In the genomic region with DNA sequence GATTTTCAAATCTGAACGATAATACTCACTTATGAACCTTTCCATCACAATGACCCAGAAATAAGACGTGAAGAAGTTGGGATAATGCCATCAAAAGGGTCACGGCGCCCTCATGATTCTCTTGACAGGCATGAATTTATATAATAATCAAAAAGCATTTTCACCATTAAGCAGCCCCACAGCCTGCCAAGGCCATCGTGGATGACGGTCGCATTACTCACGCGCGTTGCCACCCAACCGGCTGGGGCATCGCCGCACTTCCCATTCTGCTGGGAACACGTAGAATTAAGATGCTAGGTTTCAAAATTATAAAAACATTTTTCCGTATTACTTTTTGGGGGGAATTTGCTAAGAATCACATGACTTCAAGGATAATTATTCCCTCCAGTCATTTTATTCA, we compare ENCODE assay signal across 20 cellular contexts. TPM values are rescaled to one million over a fixed set of nuclear protein-coding genes. Genes with fewer than 3 reads are reported as not detected.
"Had no signal": no experiment of that assay in that cellular context is flagged by ENCODE, and none has a peak within 500 bp of the region (broad histone marks: within the 10 kb centered on the region; RNA-seq: fewer than 3 reads in every experiment).

No MANE protein-coding gene starts in this region.

- H3K27ac ChIP-seq: epithelial cell of prostate, esophagus squamous epithelium, hepatocyte, ovary, stomach, thoracic aorta, transverse colon had no signal

- H3K4me1 ChIP-seq: esophagus squamous epithelium, stomach, transverse colon had no signal

- H3K4me3 ChIP-seq: esophagus squamous epithelium, hepatocyte, ovary, stomach, thoracic aorta, transverse colon had no signal

- ATAC-seq: effector memory CD8-positive, alpha-beta T cell; left colon; left ventricle myocardium superior; natural killer cell; right cardiac atrium had no signal

- H3K36me3 ChIP-seq: esophagus squamous epithelium, ovary, stomach, thoracic aorta, transverse colon had no signal

- DNase-seq: effector memory CD8-positive, alpha-beta T cell; esophagus squamous epithelium; foreskin fibroblast; left colon; left ventricle myocardium superior; natural killer cell; ovary; right cardiac atrium; stimulated activated CD4-positive, alpha-beta T cell treated with anti-CD3 and anti-CD28 coated beads, Interleukin-15, amount 100 ng/mL, for 24 hours; stimulated activated CD4-positive, alpha-beta T cell treated with anti-CD3 and anti-CD28 coated beads, Interleukin-2, amount 100 ng/mL, for 24 hours; stimulated activated naive CD4-positive, alpha-beta T cell; stomach; substantia nigra; transverse colon had no signal

- H3K27me3 ChIP-seq: hepatocyte, ovary, transverse colon had no signal

- H3K9me3 ChIP-seq: esophagus squamous epithelium, ovary, stomach, thoracic aorta, transverse colon had no signal

- FAIRE-seq: colon had no signal

RNA-seq across cellular contexts. Expression of gene GAL, which starts 18.9 kb away (rescaled TPM):
- total RNA-seq: left ventricle myocardium superior, mucosa of gallbladder, myocyte, natural killer cell, right cardiac atrium, thoracic aorta had no signal
